7 cellular contexts compared by ENCODE assay signal in genomic region chr2:1733298-1733697, GRCh38. TPM values are rescaled to one million over a fixed set of nuclear protein-coding genes. Genes with fewer than 3 reads are reported as not detected.
A peak's percentile ranks its signal among the peaks of the same experiment; 100 is the strongest.
DNase-seq lines count a peak whose midpoint lies in the region; ATAC-seq and TF ChIP-seq lines count a peak whose summit lies in the region.
"Not testable (repeated sequence)": the region's sequence is repeated elsewhere in the genome, so short reads cannot be mapped to it uniquely, and the experiment has no call there.

No MANE protein-coding gene starts in this region.

- H3K4me1 ChIP-seq in BLaER1 = peaks cover 56% of the 10 kb centered on the region
- H3K4me1 ChIP-seq in RWPE2 (ENCODE audit: insufficient read depth, poor library complexity, severe bottlenecking) = peaks cover 45% of the 10 kb centered on the region
- peaks cover 16% of the 10 kb centered on the region for H3K4me1 ChIP-seq in endodermal cell (ENCODE audit: control insufficient read depth, insufficient read depth, low read length)
- peaks cover 67% of the 10 kb centered on the region for H3K4me1 ChIP-seq in osteoblast (ENCODE audit: insufficient read depth, low read length)
- H3K4me1 ChIP-seq in spleen = peaks cover 0 to 19% (median 10%) of the 10 kb centered on the region in 6 donors

- H3K36me3 ChIP-seq in BLaER1 = peaks cover 60% of the 10 kb centered on the region
- peaks cover 30% of the 10 kb centered on the region for H3K36me3 ChIP-seq in RWPE2 (ENCODE audit: low read depth)
- H3K36me3 ChIP-seq in endodermal cell (ENCODE audit: control insufficient read depth, insufficient read depth, low read length) = peaks cover 24% of the 10 kb centered on the region
- not testable (repeated sequence) for H3K36me3 ChIP-seq in osteoblast (ENCODE audit: insufficient read depth, low read length); spleen

- not testable (repeated sequence) for H2AFZ ChIP-seq in osteoblast (ENCODE audit: low read length)

- not testable (repeated sequence) for H3K9ac ChIP-seq in BLaER1; endodermal cell (ENCODE audit: extremely low read depth, low read length, poor library complexity, severe bottlenecking)

- not testable (repeated sequence) for TF ChIP-seq POLR2A in spleen (IDR thresholded peaks at IDR 0.05)

- peak overlapping the region; percentile 82 for H3K27ac ChIP-seq in BLaER1
- H3K27ac ChIP-seq in RWPE2 (ENCODE audit: poor library complexity, severe bottlenecking) = peak overlapping the region; percentile 94
- not testable (repeated sequence) for H3K27ac ChIP-seq in endodermal cell (ENCODE audit: low read depth, low read length); spleen
- H3K27ac ChIP-seq in osteoblast (ENCODE audit: low read depth, low read length) = peak overlapping the region; percentile 99

- not testable (repeated sequence) for ATAC-seq in RWPE2 (ENCODE audit: low read depth); left lobe of liver

- not testable (repeated sequence) for H3K27ac Mint-ChIP-seq in endodermal cell

- peak overlapping the region; percentile 85 for H3K4me2 ChIP-seq in BLaER1
- H3K4me2 ChIP-seq in osteoblast (ENCODE audit: insufficient read depth, low read length) = not testable (repeated sequence)

- peaks cover 99% of the 10 kb centered on the region for H4K20me1 ChIP-seq in BLaER1
- H4K20me1 ChIP-seq in osteoblast (ENCODE audit: insufficient read depth, low read length) = not testable (repeated sequence)

- intact Hi-C loops in spleen (cut with DNase I; ENCODE audit: low total_unique reads) = not testable (repeated sequence)

- 95 to 96% methylated on average over 18 to 19 of the region's 19 CpGs for WGBS in endodermal cell (ENCODE audit: insufficient coverage in 1 of 2, insufficient read length in 1 of 2), 2 experiments
- WGBS in spleen, 5 donors = 92 to 96% (median 94%) methylated on average over 19 of the region's 19 CpGs

- peaks cover 50% of the 10 kb centered on the region for H3K9me3 ChIP-seq in BLaER1
- not testable (repeated sequence) for H3K9me3 ChIP-seq in RWPE2 (ENCODE audit: severe bottlenecking); osteoblast (ENCODE audit: low read depth, low read length); spleen
- peaks cover 21% of the 10 kb centered on the region for H3K9me3 ChIP-seq in endodermal cell (ENCODE audit: control insufficient read depth, low read length)

- H3K4me3 ChIP-seq in BLaER1; RWPE2 (ENCODE audit: severe bottlenecking); endodermal cell (ENCODE audit: low read length); osteoblast (ENCODE audit: insufficient read depth, low read length); spleen: not testable (repeated sequence)

- not testable (repeated sequence) for H3K27me3 Mint-ChIP-seq in endodermal cell (ENCODE audit: insufficient read depth)

- peaks cover 16% of the 10 kb centered on the region for H3K9me3 Mint-ChIP-seq in endodermal cell

- not testable (repeated sequence) for DNase-seq in RWPE2 (ENCODE audit: low spot score); osteoblast (ENCODE audit: insufficient read length, low spot score, missing footprints)
- peak; percentile 3 for DNase-seq in activated CD8-positive, alpha-beta memory T cell treated with anti-CD3 and anti-CD28 coated beads, Interleukin-2, amount 50 U/mL, for 48 hours
- peak; percentile 9 for DNase-seq in endodermal cell
- DNase-seq in left lobe of liver (ENCODE audit: low spot score) = peak; percentile 36
- peak; percentile 48 for DNase-seq in spleen

- not testable (repeated sequence) for H3K27me3 ChIP-seq in BLaER1; RWPE2 (ENCODE audit: insufficient read depth, poor library complexity, severe bottlenecking); endodermal cell (ENCODE audit: control insufficient read depth, insufficient read depth, low read length, poor library complexity, severe bottlenecking); osteoblast (ENCODE audit: insufficient read depth, low read length); spleen (replicated peaks in 1 of 7)

- not testable (repeated sequence) for TF ChIP-seq CTCF in RWPE2 (IDR thresholded peaks at IDR 0.05; ENCODE audit: poor library complexity, severe bottlenecking); endodermal cell (conservative IDR thresholded peaks at IDR 0.05); osteoblast (IDR thresholded peaks at IDR 0.05; ENCODE audit: extremely low read depth, low read depth, low read length); spleen (IDR thresholded peaks at IDR 0.05 in 8 of 11, conservative IDR thresholded peaks at IDR 0.05 in 3 of 11)

- H3K4me3 Mint-ChIP-seq in endodermal cell = not testable (repeated sequence)

- H3K4me1 Mint-ChIP-seq in endodermal cell = peaks cover 39% of the 10 kb centered on the region

- peaks cover 60% of the 10 kb centered on the region for H3K79me2 ChIP-seq in osteoblast (ENCODE audit: insufficient read depth, low read length)

- H3K36me3 Mint-ChIP-seq in endodermal cell (ENCODE audit: low read depth) = peaks cover 43% of the 10 kb centered on the region

RNA-seq across cellular contexts. Expression of gene PXDN, which starts 11.0 kb away (rescaled TPM):
- total RNA-seq in endodermal cell (100 to 1,000 TPM; 212 to 247 TPM), left lobe of liver (9.4 TPM), osteoblast (307 and 324 TPM in 2 replicates), spleen (10 to 100 TPM; 25.1 to 49.3 (median 38.7) TPM)
- 106 TPM for polyA plus RNA-seq in endodermal cell (2013, experiment 1 of 2)
- 104 TPM for polyA plus RNA-seq in endodermal cell (2013, experiment 2 of 2)
- 1 to 10 TPM; 1.9 to 3.6 (median 1.9) TPM for polyA plus RNA-seq in spleen
